ENCODE assay signal across 1 cellular context in genomic region chr3:126886217-126886616, GRCh38.
TF ChIP-seq lines count a peak whose summit lies in the region.

No MANE protein-coding gene starts in this region.

TF ChIP-seq in K562, 482 proteins besides CTCF, POLR2A, EP300 and RAD21 (continued from another document and continues in another):
- TF ChIP-seq MGA (IDR thresholded peaks at IDR 0.05) (no peak), MIER1 (IDR thresholded peaks at IDR 0.05; ENCODE audit: low read depth) (no peak), FUS (optimal IDR thresholded peaks at IDR 0.05; ENCODE audit: low read depth, low read length) (no peak), ZNF24 (IDR thresholded peaks at IDR 0.05) (no peak), CEBPZ (IDR thresholded peaks at IDR 0.05; ENCODE audit: borderline replicate concordance, low read depth, low read length) (no peak), CUX1 (CRISPR knock-in tag; IDR thresholded peaks at IDR 0.05) (no peak), ZNF280A (IDR thresholded peaks at IDR 0.05; ENCODE audit: low read depth, partially characterized antibody) (no peak), BRCA1 (IDR thresholded peaks at IDR 0.05) (no peak), BRCA1 (CRISPR knock-in tag; IDR thresholded peaks at IDR 0.05) (no peak), SREBF2 (CRISPR knock-in tag; IDR thresholded peaks at IDR 0.05) (no peak), BRD9 (IDR thresholded peaks at IDR 0.05; ENCODE audit: low read depth, partially characterized antibody) (no peak), PHB2 (IDR thresholded peaks at IDR 0.05; ENCODE audit: low read depth) (no peak), CHAMP1 (IDR thresholded peaks at IDR 0.05) (no peak), EZH2 (IDR thresholded peaks at IDR 0.05; ENCODE audit: borderline replicate concordance, low read depth, low read length) (no peak), RBM15 (IDR thresholded peaks at IDR 0.05; ENCODE audit: insufficient read depth, low read length) (no peak), TEAD4 (IDR thresholded peaks at IDR 0.05; ENCODE audit: low read length) (peak; percentile 41; the same call in 1 of the 2 replicates), TEAD4 (CRISPR knock-in tag; IDR thresholded peaks at IDR 0.05; ENCODE audit: borderline replicate concordance) (no peak), TCF3 (CRISPR knock-in tag; IDR thresholded peaks at IDR 0.05) (0 out of 2 replicates have a peak, but pooled peaks have one; percentile 14), BACH1 (tag; IDR thresholded peaks at IDR 0.05) (no peak), ATF7 (IDR thresholded peaks at IDR 0.05) (peak; percentile 33; the same call in 1 of the 2 replicates), SP2 (IDR thresholded peaks at IDR 0.05; ENCODE audit: extremely low read depth, low read depth, low read length, poor library complexity, severe bottlenecking) (no peak)
- TF ChIP-seq, protein P1, sequence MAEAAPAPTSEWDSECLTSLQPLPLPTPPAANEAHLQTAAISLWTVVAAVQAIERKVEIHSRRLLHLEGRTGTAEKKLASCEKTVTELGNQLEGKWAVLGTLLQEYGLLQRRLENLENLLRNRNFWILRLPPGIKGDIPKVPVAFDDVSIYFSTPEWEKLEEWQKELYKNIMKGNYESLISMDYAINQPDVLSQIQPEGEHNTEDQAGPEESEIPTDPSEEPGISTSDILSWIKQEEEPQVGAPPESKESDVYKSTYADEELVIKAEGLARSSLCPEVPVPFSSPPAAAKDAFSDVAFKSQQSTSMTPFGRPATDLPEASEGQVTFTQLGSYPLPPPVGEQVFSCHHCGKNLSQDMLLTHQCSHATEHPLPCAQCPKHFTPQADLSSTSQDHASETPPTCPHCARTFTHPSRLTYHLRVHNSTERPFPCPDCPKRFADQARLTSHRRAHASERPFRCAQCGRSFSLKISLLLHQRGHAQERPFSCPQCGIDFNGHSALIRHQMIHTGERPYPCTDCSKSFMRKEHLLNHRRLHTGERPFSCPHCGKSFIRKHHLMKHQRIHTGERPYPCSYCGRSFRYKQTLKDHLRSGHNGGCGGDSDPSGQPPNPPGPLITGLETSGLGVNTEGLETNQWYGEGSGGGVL (CRISPR knock-in tag; IDR thresholded peaks at IDR 0.05), result no peak
- TF ChIP-seq, protein P2, sequence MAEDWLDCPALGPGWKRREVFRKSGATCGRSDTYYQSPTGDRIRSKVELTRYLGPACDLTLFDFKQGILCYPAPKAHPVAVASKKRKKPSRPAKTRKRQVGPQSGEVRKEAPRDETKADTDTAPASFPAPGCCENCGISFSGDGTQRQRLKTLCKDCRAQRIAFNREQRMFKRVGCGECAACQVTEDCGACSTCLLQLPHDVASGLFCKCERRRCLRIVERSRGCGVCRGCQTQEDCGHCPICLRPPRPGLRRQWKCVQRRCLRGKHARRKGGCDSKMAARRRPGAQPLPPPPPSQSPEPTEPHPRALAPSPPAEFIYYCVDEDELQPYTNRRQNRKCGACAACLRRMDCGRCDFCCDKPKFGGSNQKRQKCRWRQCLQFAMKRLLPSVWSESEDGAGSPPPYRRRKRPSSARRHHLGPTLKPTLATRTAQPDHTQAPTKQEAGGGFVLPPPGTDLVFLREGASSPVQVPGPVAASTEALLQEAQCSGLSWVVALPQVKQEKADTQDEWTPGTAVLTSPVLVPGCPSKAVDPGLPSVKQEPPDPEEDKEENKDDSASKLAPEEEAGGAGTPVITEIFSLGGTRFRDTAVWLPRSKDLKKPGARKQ (CRISPR knock-in tag; IDR thresholded peaks at IDR 0.05), result no peak
